ENCODE assay signal across 8 cellular contexts in genomic region chr11:71977743-71978418, GRCh38. TPM values are rescaled to one million over a fixed set of nuclear protein-coding genes. Genes with fewer than 3 reads are reported as not detected.
A peak's percentile ranks its signal among the peaks of the same experiment; 100 is the strongest.
DNase-seq lines count a peak whose midpoint lies in the region; ATAC-seq and FAIRE-seq lines count a peak whose summit lies in the region.

No MANE protein-coding gene starts in this region.

- peak; percentile 60 for ATAC-seq in HG03432 (IDR thresholded peaks at IDR 0.05; ENCODE audit: unreplicated experiment)
- peak; percentile 85 for ATAC-seq in Right ventricle myocardium superior (ENCODE audit: poor library complexity)
- no peak for ATAC-seq in HG03196 (IDR thresholded peaks at IDR 0.05; ENCODE audit: unreplicated experiment)

- FAIRE-seq in RCC 7860 (lab: Jason Lieb, UNC) = no peak

- peak; percentile 78 for DNase-seq in DMS53 (lab: John Stamatoyannopoulos, UW)
- peak; percentile 37 for DNase-seq in RCC 7860 (ENCODE audit: low spot score)
- peak; percentile 46 for DNase-seq in activated naive CD4-positive, alpha-beta T cell treated with anti-CD3 and anti-CD28 coated beads, Interleukin-2, amount 50 U/mL, for 16 hours
- DNase-seq in Right ventricle myocardium superior = no peak
- DNase-seq in retina = peak; percentile 44
- DNase-seq in 8988T = no peak

- intact Hi-C loops in Right ventricle myocardium superior (cut with DNase I) = loop anchor here (5.0 kb wide), 2 partner anchors 114 to 169 kb away; no protein-coding TSS in a partner anchor

RNA-seq across cellular contexts. Expression of gene IL18BP, which starts 20.8 kb away (rescaled TPM):
- 3.7 TPM for total RNA-seq in Right ventricle myocardium superior

RNA-seq across cellular contexts. Expression of gene RNF121, which starts 49.0 kb away (rescaled TPM):
- total RNA-seq in Right ventricle myocardium superior = 18.4 TPM

RNA-seq across cellular contexts. Expression of gene XNDC1N, which starts 49.5 kb away (rescaled TPM):
- total RNA-seq in Right ventricle myocardium superior = 2.7 TPM

Comparison
In these comparisons a context has a peak if more than half of its experiments do, and no peak if none do; other contexts are left out.
1. DNase-seq: peak in DMS53 (single experiment), RCC 7860 (single experiment), activated naive CD4-positive, alpha-beta T cell treated with anti-CD3 and anti-CD28 coated beads, Interleukin-2, amount 50 U/mL, for 16 hours (single experiment) and retina (single experiment); none in Right ventricle myocardium superior (single experiment) and 8988T (single experiment).